Comparison of ENCODE assay signal across 21 cellular contexts in genomic region chr17:57418463-57419246, GRCh38.
"Had no signal": no experiment of that assay in that cellular context is flagged by ENCODE, and none has a peak within 500 bp of the region (broad histone marks: within the 10 kb centered on the region; RNA-seq: fewer than 3 reads in every experiment).

No MANE protein-coding gene starts in this region.

- H3K27me3 Mint-ChIP-seq: activated CD4-positive, alpha-beta memory T cell treated with anti-CD3 and anti-CD28 coated beads, Interleukin-2, amount 10 ng/mL, durations not matched to agents 7 days and 5 days; activated naive CD8-positive, alpha-beta T cell treated with anti-CD3 and anti-CD28 coated beads for 36 hours had no signal

- H3K4me1 ChIP-seq: foreskin keratinocyte, prostate gland, upper lobe of right lung had no signal

- H3K4me3 Mint-ChIP-seq: activated CD4-positive, alpha-beta memory T cell treated with anti-CD3 and anti-CD28 coated beads, Interleukin-2, amount 10 ng/mL, durations not matched to agents 7 days and 5 days; activated naive CD8-positive, alpha-beta T cell treated with anti-CD3 and anti-CD28 coated beads for 36 hours; mesothelial cell of epicardium; neural progenitor cell; T-helper 2 cell treated with Interferon-gamma antibody and Interleukin-4, amounts not matched to agents 5 μg/mL and 100 μg/mL, for 36 hours; WTC11 had no signal

- H3K27me3 ChIP-seq: colonic mucosa, foreskin keratinocyte, neural progenitor cell, upper lobe of right lung had no signal

- H3K27ac Mint-ChIP-seq: activated CD4-positive, alpha-beta memory T cell treated with anti-CD3 and anti-CD28 coated beads, Interleukin-2, amount 10 ng/mL, durations not matched to agents 7 days and 5 days; activated naive CD8-positive, alpha-beta T cell treated with anti-CD3 and anti-CD28 coated beads for 36 hours; mesothelial cell of epicardium; neural progenitor cell; T-helper 2 cell treated with Interferon-gamma antibody and Interleukin-4, amounts not matched to agents 5 μg/mL and 100 μg/mL, for 36 hours; WTC11 had no signal

- H3K4me3 ChIP-seq: colonic mucosa, neural progenitor cell, prostate gland, skin epidermis, thoracic aorta, upper lobe of right lung had no signal

- H3K4me2 ChIP-seq: neural progenitor cell had no signal

- ATAC-seq: foreskin keratinocyte, left lobe of liver, right cardiac atrium, upper lobe of right lung, WTC11 had no signal

- FAIRE-seq: keratinocyte, TTC549 had no signal

- H3K9me3 ChIP-seq: colonic mucosa, prostate gland, thoracic aorta, upper lobe of right lung had no signal

- H3K27ac ChIP-seq: colonic mucosa, foreskin keratinocyte, neural progenitor cell, prostate gland, skin epidermis, thoracic aorta, upper lobe of right lung had no signal

- H3K9me3 Mint-ChIP-seq: activated CD4-positive, alpha-beta memory T cell treated with anti-CD3 and anti-CD28 coated beads, Interleukin-2, amount 10 ng/mL, durations not matched to agents 7 days and 5 days; T-helper 2 cell treated with Interferon-gamma antibody and Interleukin-4, amounts not matched to agents 5 μg/mL and 100 μg/mL, for 36 hours; WTC11 had no signal

- H2AFZ ChIP-seq: neural progenitor cell had no signal

- H3K9ac ChIP-seq: neural progenitor cell had no signal

- DNase-seq: activated CD4-positive, alpha-beta memory T cell treated with anti-CD3 and anti-CD28 coated beads, Interleukin-2, amount 10 ng/mL, durations not matched to agents 7 days and 5 days; activated CD4-positive, alpha-beta T cell treated with anti-CD3 and anti-CD28 coated beads for 48 hours; activated gamma-delta T cell treated with Interleukin-2 at 50 U/mL for 16 hours; activated naive CD8-positive, alpha-beta T cell treated with anti-CD3 and anti-CD28 coated beads for 36 hours; amniotic stem cell; colonic mucosa; foreskin keratinocyte; hypothalamus; right cardiac atrium; SW 1271; upper lobe of right lung had no signal

- H3K36me3 ChIP-seq: colonic mucosa, neural progenitor cell, prostate gland, thoracic aorta, upper lobe of right lung had no signal
